In the genomic region with DNA sequence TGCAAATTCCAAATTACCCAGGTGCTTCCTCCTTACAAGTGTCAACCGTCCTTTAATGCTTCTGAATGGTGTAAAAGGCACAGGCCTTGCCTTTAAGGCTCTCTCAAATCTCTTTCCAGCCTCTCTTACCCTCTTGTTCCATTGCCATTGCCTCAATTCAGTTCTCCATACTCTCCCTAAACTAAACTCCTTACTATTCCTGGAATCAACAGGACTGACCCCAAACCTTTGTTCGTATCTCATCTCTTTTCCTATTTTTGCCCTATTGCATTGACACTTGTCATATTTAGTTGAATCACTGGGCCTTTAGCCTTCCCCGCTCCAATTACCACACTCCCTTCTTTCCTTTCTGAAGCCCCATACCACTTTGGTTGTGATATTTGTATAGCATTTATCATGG, we compare ENCODE assay signal across 20 cellular contexts. TPM values are rescaled to one million over a fixed set of nuclear protein-coding genes. Genes with fewer than 3 reads are reported as not detected.
DNase-seq lines count a peak whose midpoint lies in the region; ATAC-seq and TF ChIP-seq lines count a peak whose summit lies in the region.
"Had no signal": no experiment of that assay in that cellular context is flagged by ENCODE, and none has a peak within 500 bp of the region (broad histone marks: within the 10 kb centered on the region; RNA-seq: fewer than 3 reads in every experiment).

No MANE protein-coding gene starts in this region.

- H3K36me3 Mint-ChIP-seq in CD4-positive, alpha-beta T cell (ENCODE audit: low read depth): peaks cover 15% of the 10 kb centered on the region
- no peaks in the 10 kb centered on the region for H3K36me3 Mint-ChIP-seq in stimulated activated memory B cell treated with anti-CD40 and anti-IgM and Interleukin-4, amounts not matched to agents 10 μg/mL and 1 μg/mL and 100 μg/mL, for 72 hours

- no peak for TF ChIP-seq CTCF in CD4-positive, alpha-beta T cell (IDR thresholded peaks at IDR 0.05)
- TF ChIP-seq CTCF in VCaP (conservative IDR thresholded peaks at IDR 0.05) (no peak), lower lobe of right lung (IDR thresholded peaks at IDR 0.05) (no peak), OCI-LY7 (conservative IDR thresholded peaks at IDR 0.05; ENCODE audit: low read length) (no peak)

- H3K27ac ChIP-seq in CD4-positive, alpha-beta T cell (ENCODE audit: low read depth, low read length): no peak overlapping the region
- H3K27ac ChIP-seq in VCaP (peak overlapping the region; percentile 84), lower lobe of right lung (peak overlapping the region; percentile 65), OCI-LY7 (ENCODE audit: low read depth, low read length, poor library complexity, severe bottlenecking) (no peak overlapping the region)

- intact Hi-C loops in CD4-positive, alpha-beta T cell (cut with DNase I, micrococcal nuclease): loop anchor here in 1 of 2 experiments (5.0 to 10.0 kb wide), 3 partner anchors 115 to 393 kb away; partner anchors contain the start of gene FCMR
- intact Hi-C loops in lower lobe of right lung (cut with DNase I) (no loop called here), OCI-LY7 (cut with micrococcal nuclease; ENCODE audit: unreplicated experiment) (no loop called here)

- CTCF ChIA-PET in CD4-positive, alpha-beta T cell (lab: Charles Lee): no interaction called here
- CTCF ChIA-PET in OCI-LY7 (lab: Charles Lee; ENCODE audit: unreplicated experiment): no interaction called here

- peaks cover 7% of the 10 kb centered on the region; the same call in 1 of the 2 replicates for H3K79me2 ChIP-seq in OCI-LY7 (ENCODE audit: insufficient read depth, low read depth, low read length)

- H3K4me1 ChIP-seq in lower lobe of right lung (peaks cover 26% of the 10 kb centered on the region), OCI-LY7 (ENCODE audit: insufficient read depth, low read length, poor library complexity, severe bottlenecking) (peaks cover 14% of the 10 kb centered on the region)

- H3K4me3 ChIP-seq in lower lobe of right lung: no peak overlapping the region
- no peak overlapping the region for H3K4me3 ChIP-seq in OCI-LY7 (ENCODE audit: low read depth, low read length, poor library complexity, severe bottlenecking)
- H3K4me3 ChIP-seq: esophagus muscularis mucosa, ovary had no signal

- no peaks in the 10 kb centered on the region for H3K9me2 ChIP-seq in OCI-LY7 (ENCODE audit: insufficient read depth, low read length)

- no peak for ATAC-seq in CD4-positive, alpha-beta T cell (ENCODE audit: poor library complexity)
- no peak for ATAC-seq in lower lobe of right lung
- no peak for ATAC-seq in stimulated activated memory B cell treated with anti-CD40 and anti-IgM and Interleukin-4, amounts not matched to agents 10 μg/mL and 1 μg/mL and 100 μg/mL, for 72 hours
- ATAC-seq: activated CD8-positive, alpha-beta memory T cell treated with anti-CD3 and anti-CD28 coated beads, Interleukin-2, amount 10 ng/mL, durations not matched to agents 7 days and 5 days; left lobe of liver had no signal

- H3K4me2 ChIP-seq in OCI-LY7 (ENCODE audit: low read length): no peak overlapping the region

- H2AFZ ChIP-seq in OCI-LY7 (ENCODE audit: low read length): no peak overlapping the region

- BruUV-seq in OCI-LY7 (replicated peaks; lab: Mats Ljungman, UMichigan): no TSS peak

- H3K27ac Mint-ChIP-seq in CD4-positive, alpha-beta T cell: peak overlapping the region; percentile 1
- peak overlapping the region; percentile 30 for H3K27ac Mint-ChIP-seq in stimulated activated memory B cell treated with anti-CD40 and anti-IgM and Interleukin-4, amounts not matched to agents 10 μg/mL and 1 μg/mL and 100 μg/mL, for 72 hours
- H3K27ac Mint-ChIP-seq: activated CD8-positive, alpha-beta memory T cell treated with anti-CD3 and anti-CD28 coated beads, Interleukin-2, amount 10 ng/mL, durations not matched to agents 7 days and 5 days; activated T-helper 2 cell treated with anti-CD3 and anti-CD28 coated beads, Interferon-gamma antibody, Interleukin-2, Interleukin-4, amounts not matched to agents 10 μg/mL and 5 μg/mL and 100 μg/mL, durations not matched to agents 14 hours and 24 hours and 36 hours; stimulated activated naive CD8-positive, alpha-beta T cell treated with anti-CD3 and anti-CD28 coated beads, Interleukin-15, Interleukin-2, amounts not matched to agents 100 ng/mL and 50 ng/mL, for 24 hours had no signal

- H3K9me3 Mint-ChIP-seq in CD4-positive, alpha-beta T cell: no peaks in the 10 kb centered on the region
- no peaks in the 10 kb centered on the region for H3K9me3 Mint-ChIP-seq in stimulated activated memory B cell treated with anti-CD40 and anti-IgM and Interleukin-4, amounts not matched to agents 10 μg/mL and 1 μg/mL and 100 μg/mL, for 72 hours
- H3K9me3 Mint-ChIP-seq: activated T-helper 2 cell treated with anti-CD3 and anti-CD28 coated beads, Interferon-gamma antibody, Interleukin-2, Interleukin-4, amounts not matched to agents 10 μg/mL and 5 μg/mL and 100 μg/mL, durations not matched to agents 14 hours and 24 hours and 36 hours; stimulated activated naive CD8-positive, alpha-beta T cell treated with anti-CD3 and anti-CD28 coated beads, Interleukin-15, Interleukin-2, amounts not matched to agents 100 ng/mL and 50 ng/mL, for 24 hours had no signal

- no peaks in the 10 kb centered on the region for H3K27me3 ChIP-seq in CD4-positive, alpha-beta T cell (ENCODE audit: control insufficient read depth, insufficient read depth, low read length)
- no peaks in the 10 kb centered on the region for H3K27me3 ChIP-seq in lower lobe of right lung (ENCODE audit: low read depth)
- H3K27me3 ChIP-seq: esophagus muscularis mucosa, ovary had no signal

- no peaks in the 10 kb centered on the region for H3K27me3 Mint-ChIP-seq in CD4-positive, alpha-beta T cell
- H3K27me3 Mint-ChIP-seq in stimulated activated memory B cell treated with anti-CD40 and anti-IgM and Interleukin-4, amounts not matched to agents 10 μg/mL and 1 μg/mL and 100 μg/mL, for 72 hours: no peaks in the 10 kb centered on the region
- H3K27me3 Mint-ChIP-seq: stimulated activated naive CD8-positive, alpha-beta T cell treated with anti-CD3 and anti-CD28 coated beads, Interleukin-15, Interleukin-2, amounts not matched to agents 100 ng/mL and 50 ng/mL, for 24 hours had no signal

- peaks cover 30% of the 10 kb centered on the region for H3K4me1 Mint-ChIP-seq in CD4-positive, alpha-beta T cell (ENCODE audit: low read depth)
- peaks cover 19% of the 10 kb centered on the region for H3K4me1 Mint-ChIP-seq in stimulated activated memory B cell treated with anti-CD40 and anti-IgM and Interleukin-4, amounts not matched to agents 10 μg/mL and 1 μg/mL and 100 μg/mL, for 72 hours

- H3K36me3 ChIP-seq in lower lobe of right lung: no peaks in the 10 kb centered on the region
- no peaks in the 10 kb centered on the region for H3K36me3 ChIP-seq in OCI-LY7 (ENCODE audit: insufficient read depth, low read length)
- H3K36me3 ChIP-seq: esophagus muscularis mucosa, ovary had no signal

- H3K9me3 ChIP-seq in CD4-positive, alpha-beta T cell (ENCODE audit: control insufficient read depth, low read length): no peaks in the 10 kb centered on the region
- H3K9me3 ChIP-seq in lower lobe of right lung (no peaks in the 10 kb centered on the region), OCI-LY7 (ENCODE audit: low read length) (no peaks in the 10 kb centered on the region)
- H3K9me3 ChIP-seq: esophagus muscularis mucosa, ovary had no signal

- DNase-seq in CD4-positive, alpha-beta T cell: no peak
- DNase-seq in lower lobe of right lung: no peak
- no peak for DNase-seq in activated naive CD4-positive, alpha-beta T cell treated with anti-CD3 and anti-CD28 coated beads, Interleukin-2, amount 50 U/mL, for 16 hours
- no peak for DNase-seq in OCI-LY7 (ENCODE audit: low spot score)
- no peak for DNase-seq in GOT3 (lab: John Stamatoyannopoulos, UW)
- DNase-seq: activated CD8-positive, alpha-beta memory T cell treated with anti-CD3 and anti-CD28 coated beads, Interleukin-2, amount 10 ng/mL, durations not matched to agents 7 days and 5 days; caudate nucleus; effector CD8-positive, alpha-beta T cell; EL; KBM-7; MV-4-11; NCI-H187; ovary; T1000 had no signal

- H3K4me3 Mint-ChIP-seq in CD4-positive, alpha-beta T cell: no peak overlapping the region
- H3K4me3 Mint-ChIP-seq in stimulated activated memory B cell treated with anti-CD40 and anti-IgM and Interleukin-4, amounts not matched to agents 10 μg/mL and 1 μg/mL and 100 μg/mL, for 72 hours: no peak overlapping the region
- H3K4me3 Mint-ChIP-seq: activated CD8-positive, alpha-beta memory T cell treated with anti-CD3 and anti-CD28 coated beads, Interleukin-2, amount 10 ng/mL, durations not matched to agents 7 days and 5 days; stimulated activated naive CD8-positive, alpha-beta T cell treated with anti-CD3 and anti-CD28 coated beads, Interleukin-15, Interleukin-2, amounts not matched to agents 100 ng/mL and 50 ng/mL, for 24 hours had no signal

- no peaks in the 10 kb centered on the region for H4K20me1 ChIP-seq in OCI-LY7 (ENCODE audit: insufficient read depth, low read length)

- POLR2A ChIA-PET in CD4-positive, alpha-beta T cell (lab: Charles Lee): no interaction called here
- POLR2A ChIA-PET in OCI-LY7 (lab: Charles Lee): interaction anchor here (0.7 kb wide), 1 partner anchor 8 kb away, joined by 3 read pairs; no protein-coding TSS in a partner anchor

RNA-seq across cellular contexts. Expression of gene CD55, which starts 3.9 kb away (rescaled TPM):
- 100 to 1,000 TPM; 218 to 229 TPM for total RNA-seq in CD4-positive, alpha-beta T cell
- total RNA-seq in lower lobe of right lung (356 TPM), OCI-LY7 (2022) (20.0 and 27.3 TPM in 2 replicates)
- total RNA-seq in OCI-LY7 (2014; rRNA removed; shearing (Covaris generic)): 18.8 and 28.1 TPM in 2 replicates

Comparison
In these comparisons a context has a peak if more than half of its experiments do, and no peak if none do; other contexts are left out.
1. H3K27ac ChIP-seq: peak in VCaP (single experiment) and lower lobe of right lung (single experiment); none in CD4-positive, alpha-beta T cell (single experiment) and OCI-LY7 (single experiment).
2. RNA of gene CD55, which starts 3.9 kb away (total RNA-seq): 356 TPM in lower lobe of right lung (single experiment) and 218 to 229 TPM in CD4-positive, alpha-beta T cell; 18.8 to 28.1 TPM in OCI-LY7; every median in the first group is over 4 times any median in the second.